ENCODE assay signal across 16 cellular contexts in the genomic region with DNA sequence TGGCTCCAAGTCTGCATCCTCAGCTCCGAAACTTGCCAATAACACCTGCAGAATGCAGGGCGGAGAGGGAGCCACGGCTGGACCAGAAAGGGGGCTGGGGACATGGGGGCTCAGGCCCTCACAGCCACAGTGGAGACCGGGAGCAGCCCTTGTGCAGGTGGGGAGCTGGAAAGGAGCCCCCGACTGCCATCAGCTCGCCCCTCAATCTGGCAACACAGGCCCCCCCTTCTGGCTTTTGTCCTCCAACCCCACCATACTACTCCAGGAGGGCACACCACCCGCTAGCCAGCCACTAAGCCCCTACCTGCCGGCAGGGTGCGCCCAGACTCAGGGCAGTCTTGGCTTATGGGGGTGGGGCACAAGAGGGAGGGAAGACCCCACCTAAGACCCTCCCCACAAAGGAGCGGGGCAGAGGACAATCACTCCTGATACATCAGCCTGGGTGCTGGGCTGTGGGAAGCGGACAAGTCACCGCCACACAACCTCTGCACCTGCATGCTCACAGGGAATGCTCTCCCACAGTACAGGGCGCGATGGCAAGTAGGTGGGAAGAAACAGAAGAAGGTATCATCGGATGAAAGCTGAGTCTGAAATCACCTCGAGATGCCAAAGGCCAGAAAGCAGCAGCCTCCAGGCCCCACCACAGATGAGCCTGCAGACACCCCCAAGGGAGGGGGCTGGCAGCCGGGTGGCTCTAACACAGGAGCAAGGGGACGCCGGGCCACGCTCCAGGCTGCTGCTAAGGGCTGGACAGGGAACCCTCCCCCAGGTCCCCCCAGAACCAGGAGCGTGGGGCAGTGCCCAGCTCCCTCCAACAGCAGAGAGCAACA.
DNase-seq lines count a peak whose midpoint lies in the region; ATAC-seq and TF ChIP-seq lines count a peak whose summit lies in the region.
"Had no signal": no experiment of that assay in that cellular context is flagged by ENCODE, and none has a peak within 500 bp of the region (broad histone marks: within the 10 kb centered on the region; RNA-seq: fewer than 3 reads in every experiment).

No MANE protein-coding gene starts in this region.

- H3K27ac ChIP-seq in heart left ventricle, result no peak overlapping the region
- no peak overlapping the region for H3K27ac ChIP-seq in right atrium auricular region
- peak overlapping the region; percentile 42 for H3K27ac ChIP-seq in OCI-LY1 (ENCODE audit: low read depth, low read length, poor library complexity, severe bottlenecking)
- no peak overlapping the region for H3K27ac ChIP-seq in lower lobe of right lung
- H3K27ac ChIP-seq in aorta (ENCODE audit: low read depth in 1 of 2, low read length in 2 of 2), result no peak overlapping the region
- H3K27ac ChIP-seq: HL-60 had no signal

- ATAC-seq in heart left ventricle (no peak), lower lobe of right lung (no peak), aorta (ENCODE audit: low FRiP score) (peak; percentile 12), HG03571 (IDR thresholded peaks at IDR 0.05; ENCODE audit: unreplicated experiment) (no peak)

- H3K4me2 ChIP-seq in OCI-LY1 (ENCODE audit: low read length), result no peak overlapping the region

- no peaks in the 10 kb centered on the region for H4K20me1 ChIP-seq in OCI-LY1 (ENCODE audit: insufficient read depth, low read length)

- H3F3A ChIP-seq in OCI-LY1 (ENCODE audit: insufficient read depth, low read length), result no peaks in the 10 kb centered on the region

- no peaks in the 10 kb centered on the region for H3K27me3 ChIP-seq in heart left ventricle
- no peaks in the 10 kb centered on the region for H3K27me3 ChIP-seq in right atrium auricular region
- H3K27me3 ChIP-seq in OCI-LY1 (ENCODE audit: insufficient read depth, low read length), result no peaks in the 10 kb centered on the region
- H3K27me3 ChIP-seq in lower lobe of right lung (ENCODE audit: low read depth), result no peaks in the 10 kb centered on the region
- no peaks in the 10 kb centered on the region for H3K27me3 ChIP-seq in aorta (ENCODE audit: control insufficient read depth in 1 of 2, insufficient read depth in 2 of 2, low read length in 1 of 2)

- H3K9me3 ChIP-seq in heart left ventricle, result no peaks in the 10 kb centered on the region
- H3K9me3 ChIP-seq in right atrium auricular region, result no peaks in the 10 kb centered on the region
- no peaks in the 10 kb centered on the region for H3K9me3 ChIP-seq in OCI-LY1 (ENCODE audit: low read length)
- H3K9me3 ChIP-seq in lower lobe of right lung, result no peaks in the 10 kb centered on the region
- no peaks in the 10 kb centered on the region for H3K9me3 ChIP-seq in aorta (ENCODE audit: control insufficient read depth, low read length)

- no peak for TF ChIP-seq POLR2A in heart left ventricle (IDR thresholded peaks at IDR 0.05)

- H3K9me2 ChIP-seq in OCI-LY1 (ENCODE audit: low read depth, low read length), result no peaks in the 10 kb centered on the region

- no peak overlapping the region for H3K9ac ChIP-seq in OCI-LY1 (ENCODE audit: low read length)

- peaks cover 0 to 19% (median 8%) of the 10 kb centered on the region in 12 donors for H3K4me1 ChIP-seq in heart left ventricle
- H3K4me1 ChIP-seq in right atrium auricular region, result peaks cover 0 to 5% of the 10 kb centered on the region in 2 donors
- peaks cover 24% of the 10 kb centered on the region for H3K4me1 ChIP-seq in OCI-LY1 (ENCODE audit: insufficient read depth, low read length, severe bottlenecking)
- no peaks in the 10 kb centered on the region for H3K4me1 ChIP-seq in lower lobe of right lung
- no peaks in the 10 kb centered on the region for H3K4me1 ChIP-seq in aorta (ENCODE audit: control insufficient read depth in 1 of 2, insufficient read depth in 2 of 2, low read length in 2 of 2)

- no peak for TF ChIP-seq CTCF in heart left ventricle (IDR thresholded peaks at IDR 0.05)
- TF ChIP-seq CTCF in right atrium auricular region (IDR thresholded peaks at IDR 0.05), result no peak
- no peak for TF ChIP-seq CTCF in OCI-LY1 (IDR thresholded peaks at IDR 0.05; ENCODE audit: low read length)
- no peak for TF ChIP-seq CTCF in lower lobe of right lung (IDR thresholded peaks at IDR 0.05)

- DNase-seq in heart left ventricle, result peak in 3 of 5 donors; percentile 17 to 46 (median 24)
- no peak for DNase-seq in right atrium auricular region (ENCODE audit: low spot score)
- peak; percentile 24 for DNase-seq in lower lobe of right lung
- peak; percentile 26 to 52 for DNase-seq in aorta
- no peak for DNase-seq in NCI-H1105 (lab: John Stamatoyannopoulos, UW)
- DNase-seq in stimulated activated naive CD4-positive, alpha-beta T cell (lab: John Stamatoyannopoulos, UW), result no peak
- DNase-seq: CD4-positive, alpha-beta memory T cell; H9; NCI-H1417 treated with DMSO at 0.1 percent for 48 hours; NCI-H1930; NCI-H69; NK-92 treated with Interleukin-12 subunit alpha and Interleukin-12 subunit beta, amount 100 ng/mL, for 24 hours; OCI-M1 had no signal

- intact Hi-C loops in heart left ventricle (cut with DNase I) (no loop called here), lower lobe of right lung (cut with DNase I) (no loop called here), aorta (cut with DNase I) (no loop called here)

- no peak overlapping the region for H3K4me3 ChIP-seq in heart left ventricle
- H3K4me3 ChIP-seq in right atrium auricular region, result no peak overlapping the region
- H3K4me3 ChIP-seq in OCI-LY1 (ENCODE audit: low read depth, low read length, poor library complexity, severe bottlenecking), result no peak overlapping the region
- H3K4me3 ChIP-seq in lower lobe of right lung, result no peak overlapping the region
- H3K4me3 ChIP-seq in aorta (ENCODE audit: low read length in 2 of 2), result no peak overlapping the region

- WGBS in heart left ventricle, 4 donors, result 96 to 97% (median 97%) methylated on average over 18 to 21 of the region's 21 CpGs
- 97 to 99% methylated on average over 21 of the region's 21 CpGs for WGBS in aorta, 2 donors

- no peaks in the 10 kb centered on the region for H3K79me2 ChIP-seq in OCI-LY1 (ENCODE audit: insufficient read depth, low read length)

- no peak overlapping the region for H2AFZ ChIP-seq in OCI-LY1 (ENCODE audit: low read length)

- H3K36me3 ChIP-seq in heart left ventricle (peaks cover 0 to 19% (median 0%) of the 10 kb centered on the region in 9 donors), right atrium auricular region (no peaks in the 10 kb centered on the region), OCI-LY1 (ENCODE audit: insufficient read depth, low read length) (peaks cover 28% of the 10 kb centered on the region), lower lobe of right lung (peaks cover 9% of the 10 kb centered on the region), aorta (ENCODE audit: control insufficient read depth in 1 of 2, insufficient read depth in 2 of 2, low read length in 1 of 2) (no peaks in the 10 kb centered on the region)

Comparison
In these comparisons a context has a peak if more than half of its experiments do, and no peak if none do; other contexts are left out.
1. DNase-seq: peak in heart left ventricle (3 of 5), lower lobe of right lung (single experiment) and aorta (2 of 2); none in right atrium auricular region (single experiment), NCI-H1105 (single experiment) and stimulated activated naive CD4-positive, alpha-beta T cell (0 of 6).